15 cellular contexts compared by ENCODE assay signal in genomic region chr18:67232406-67232805, GRCh38.
A peak's percentile ranks its signal among the peaks of the same experiment; 100 is the strongest.
DNase-seq lines count a peak whose midpoint lies in the region; ATAC-seq and TF ChIP-seq lines count a peak whose summit lies in the region.
"Had no signal": no experiment of that assay in that cellular context is flagged by ENCODE, and none has a peak within 500 bp of the region (broad histone marks: within the 10 kb centered on the region; RNA-seq: fewer than 3 reads in every experiment).

No MANE protein-coding gene starts in this region.

- peak overlapping the region; percentile 18 for H2AFZ ChIP-seq in smooth muscle cell (ENCODE audit: low read depth)
- H2AFZ ChIP-seq: PC-9 had no signal

- no peaks in the 10 kb centered on the region for H3F3A ChIP-seq in smooth muscle cell (ENCODE audit: low read depth)

- TF ChIP-seq CTCF in astrocyte of the spinal cord (IDR thresholded peaks at IDR 0.05; ENCODE audit: low read depth, low read length) (no peak), smooth muscle cell (IDR thresholded peaks at IDR 0.05; ENCODE audit: borderline replicate concordance, insufficient read depth, poor library complexity, severe bottlenecking) (no peak)

- no peaks in the 10 kb centered on the region for H3K27me3 ChIP-seq in HUES6 (ENCODE audit: control insufficient read depth, insufficient read depth, low read length)
- no peaks in the 10 kb centered on the region for H3K27me3 ChIP-seq in smooth muscle cell (ENCODE audit: low read depth)
- H3K27me3 ChIP-seq: esophagus squamous epithelium, transverse colon had no signal

- in situ Hi-C loops in astrocyte of the spinal cord (cut with HindIII; ENCODE audit: low sequenced_read_pairs) = no loop called here

- H3K79me2 ChIP-seq in smooth muscle cell (ENCODE audit: low read depth) = no peaks in the 10 kb centered on the region

- H3K36me3 Mint-ChIP-seq in activated CD8-positive, alpha-beta T cell treated with anti-CD3 and anti-CD28 coated beads, Interleukin-2, amount 10 ng/mL, durations not matched to agents 7 days and 5 days (ENCODE audit: low read depth) = no peaks in the 10 kb centered on the region

- H3K36me3 ChIP-seq in HUES6 (ENCODE audit: control insufficient read depth, insufficient read depth, low read length) (no peaks in the 10 kb centered on the region), smooth muscle cell (ENCODE audit: low read depth) (no peaks in the 10 kb centered on the region)
- H3K36me3 ChIP-seq: esophagus squamous epithelium, transverse colon had no signal

- CTCF ChIA-PET in activated CD8-positive, alpha-beta T cell treated with anti-CD3 and anti-CD28 coated beads, Interleukin-2, amount 10 ng/mL, durations not matched to agents 7 days and 5 days (lab: Charles Lee) = interaction anchor here (2.1 kb wide), 1 partner anchor 9 kb away, joined by 6 read pairs; no protein-coding TSS in a partner anchor

- peaks cover 3% of the 10 kb centered on the region for H3K27me3 Mint-ChIP-seq in activated CD8-positive, alpha-beta T cell treated with anti-CD3 and anti-CD28 coated beads, Interleukin-2, amount 10 ng/mL, durations not matched to agents 7 days and 5 days (ENCODE audit: low read depth)

- DNase-seq in astrocyte of the spinal cord (ENCODE audit: low read depth, low spot score) (peak; percentile 76), iPS DF 19.7 (ENCODE audit: low read depth, low spot score) (peak; percentile 20), smooth muscle cell (lab: John Stamatoyannopoulos, UW; ENCODE audit: unreplicated experiment) (no peak)
- no peak for DNase-seq in activated CD4-positive, alpha-beta T cell treated with anti-CD3 and anti-CD28 coated beads for 4 hours
- DNase-seq in activated CD8-positive, alpha-beta T cell treated with anti-CD3 and anti-CD28 coated beads, Interleukin-2, amount 10 ng/mL, durations not matched to agents 7 days and 5 days = no peak
- DNase-seq: activated gamma-delta T cell, caudate nucleus, COR-L47, esophagus squamous epithelium, left cardiac atrium, NCI-H2171, PC-9, transverse colon had no signal

- ATAC-seq in activated CD8-positive, alpha-beta T cell treated with anti-CD3 and anti-CD28 coated beads, Interleukin-2, amount 10 ng/mL, durations not matched to agents 7 days and 5 days = no peak
- no peak for ATAC-seq in GM19395 (IDR thresholded peaks at IDR 0.05; ENCODE audit: unreplicated experiment)
- ATAC-seq: left cardiac atrium had no signal

- peaks cover 16% of the 10 kb centered on the region for H3K4me1 ChIP-seq in HUES6 (ENCODE audit: control insufficient read depth, insufficient read depth, low read length)
- no peaks in the 10 kb centered on the region for H3K4me1 ChIP-seq in smooth muscle cell (ENCODE audit: low read depth)
- H3K4me1 ChIP-seq: esophagus squamous epithelium, transverse colon had no signal

- H3K9me3 Mint-ChIP-seq in activated CD8-positive, alpha-beta T cell treated with anti-CD3 and anti-CD28 coated beads, Interleukin-2, amount 10 ng/mL, durations not matched to agents 7 days and 5 days (ENCODE audit: insufficient read depth) = no peaks in the 10 kb centered on the region

- H3K4me2 ChIP-seq in smooth muscle cell = peak overlapping the region; percentile 1
- H3K4me2 ChIP-seq: PC-9 had no signal

- 45% methylated on average over 4 of the region's 4 CpGs for WGBS in smooth muscle cell (ENCODE audit: low lambda C conversion rate)

- no peak overlapping the region for H3K4me3 Mint-ChIP-seq in activated CD8-positive, alpha-beta T cell treated with anti-CD3 and anti-CD28 coated beads, Interleukin-2, amount 10 ng/mL, durations not matched to agents 7 days and 5 days

- H3K9me3 ChIP-seq in HUES6 (ENCODE audit: control insufficient read depth, insufficient read depth, low read depth, low read length) (peaks cover 14% of the 10 kb centered on the region; the same call in 1 of the 2 replicates), smooth muscle cell (replicated peaks; ENCODE audit: low read depth) (no peaks in the 10 kb centered on the region)
- H3K9me3 ChIP-seq: esophagus squamous epithelium, transverse colon had no signal

- H3K9ac ChIP-seq in HUES6 (ENCODE audit: low read length) = peak overlapping the region; percentile 2
- H3K9ac ChIP-seq in smooth muscle cell (ENCODE audit: low read depth) = no peak overlapping the region

- H3K4me3 ChIP-seq in HUES6 (ENCODE audit: low read depth, low read length) (peak overlapping the region; percentile 17; the same call in 1 of the 2 replicates), astrocyte of the spinal cord (ENCODE audit: low read depth, low read length) (no peak overlapping the region), smooth muscle cell (no peak overlapping the region)
- H3K4me3 ChIP-seq: esophagus squamous epithelium, PC-9, transverse colon had no signal

- peak overlapping the region; percentile 92 for H3K27ac ChIP-seq in HUES6 (ENCODE audit: low read depth, low read length)
- no peak overlapping the region for H3K27ac ChIP-seq in smooth muscle cell (ENCODE audit: low read depth)
- H3K27ac ChIP-seq: esophagus squamous epithelium, PC-9, transverse colon had no signal

- H4K20me1 ChIP-seq in smooth muscle cell (ENCODE audit: low read depth) = no peaks in the 10 kb centered on the region

- H3K27ac Mint-ChIP-seq in activated CD8-positive, alpha-beta T cell treated with anti-CD3 and anti-CD28 coated beads, Interleukin-2, amount 10 ng/mL, durations not matched to agents 7 days and 5 days = no peak overlapping the region

- POLR2A ChIA-PET in activated CD8-positive, alpha-beta T cell treated with anti-CD3 and anti-CD28 coated beads, Interleukin-2, amount 10 ng/mL, durations not matched to agents 7 days and 5 days (lab: Charles Lee) = interaction anchor here (0.6 kb wide), 1 partner anchor 19 kb away, joined by 3 read pairs; no protein-coding TSS in a partner anchor

- no peaks in the 10 kb centered on the region for H3K4me1 Mint-ChIP-seq in activated CD8-positive, alpha-beta T cell treated with anti-CD3 and anti-CD28 coated beads, Interleukin-2, amount 10 ng/mL, durations not matched to agents 7 days and 5 days (ENCODE audit: low read depth)

Comparison
In these comparisons a context has a peak if more than half of its experiments do, and no peak if none do; other contexts are left out.
1. DNase-seq: peak in astrocyte of the spinal cord (single experiment) and iPS DF 19.7 (single experiment); none in smooth muscle cell (single experiment), activated CD4-positive, alpha-beta T cell treated with anti-CD3 and anti-CD28 coated beads for 4 hours (0 of 2) and activated CD8-positive, alpha-beta T cell treated with anti-CD3 and anti-CD28 coated beads, Interleukin-2, amount 10 ng/mL, durations not matched to agents 7 days and 5 days (single experiment).